In genomic region chr11:95925011-95925410, GRCh38 we compare ENCODE assay signal across 8 cellular contexts. TPM values are rescaled to one million over a fixed set of nuclear protein-coding genes. Genes with fewer than 3 reads are reported as not detected.
DNase-seq lines count a peak whose midpoint lies in the region; ATAC-seq and TF ChIP-seq lines count a peak whose summit lies in the region.

No MANE protein-coding gene starts in this region.

- POLR2A ChIA-PET in AG04449 (lab: Yijun Ruan, JAX): no interaction called here
- POLR2A ChIA-PET in activated naive CD8-positive, alpha-beta T cell treated with anti-CD3 and anti-CD28 coated beads, Interleukin-2, amount 10 ng/mL, durations not matched to agents 7 days and 5 days (lab: Charles Lee): interaction anchor here (0.6 kb wide), 1 partner anchor 39 kb away, joined by 3 read pairs; no protein-coding TSS in a partner anchor

- CTCF ChIA-PET in AG04449 (lab: Yijun Ruan, JAX): interaction anchor here (1.3 kb wide), 1 partner anchor 76 kb away, joined by 5 read pairs; no protein-coding TSS in a partner anchor

- H3K4me3 Mint-ChIP-seq in HFFc6: peak overlapping the region; percentile 98
- H3K4me3 Mint-ChIP-seq in activated naive CD8-positive, alpha-beta T cell treated with anti-CD3 and anti-CD28 coated beads, Interleukin-2, amount 10 ng/mL, durations not matched to agents 7 days and 5 days: peak overlapping the region; percentile 42

- no peaks in the 10 kb centered on the region for H3K9me3 ChIP-seq in lower lobe of right lung

- H3K36me3 Mint-ChIP-seq in HFFc6 (ENCODE audit: low read depth): peaks cover 6% of the 10 kb centered on the region
- H3K36me3 Mint-ChIP-seq in activated naive CD8-positive, alpha-beta T cell treated with anti-CD3 and anti-CD28 coated beads, Interleukin-2, amount 10 ng/mL, durations not matched to agents 7 days and 5 days: peaks cover 6% of the 10 kb centered on the region

- peak overlapping the region; percentile 97 for H3K27ac Mint-ChIP-seq in HFFc6
- H3K27ac Mint-ChIP-seq in activated naive CD8-positive, alpha-beta T cell treated with anti-CD3 and anti-CD28 coated beads, Interleukin-2, amount 10 ng/mL, durations not matched to agents 7 days and 5 days: no peak overlapping the region

- H3K27ac ChIP-seq in lower lobe of right lung: peak overlapping the region; percentile 95

- H3K4me1 Mint-ChIP-seq in HFFc6 (ENCODE audit: low read depth): peaks cover 29% of the 10 kb centered on the region
- peaks cover 23% of the 10 kb centered on the region for H3K4me1 Mint-ChIP-seq in activated naive CD8-positive, alpha-beta T cell treated with anti-CD3 and anti-CD28 coated beads, Interleukin-2, amount 10 ng/mL, durations not matched to agents 7 days and 5 days

- H3K4me1 ChIP-seq in lower lobe of right lung: peaks cover 29% of the 10 kb centered on the region

- DNase-seq in AG04449 (ENCODE audit: low read depth, low spot score) (no peak), HFFc6 (no peak), lower lobe of right lung (no peak), GF-D8 (lab: John Stamatoyannopoulos, UW) (no peak), mesenteric fat pad (ENCODE audit: low spot score) (no peak)
- DNase-seq in activated naive CD8-positive, alpha-beta T cell treated with anti-CD3 and anti-CD28 coated beads, Interleukin-2, amount 10 ng/mL, durations not matched to agents 7 days and 5 days: no peak

- no peak for ATAC-seq in activated naive CD8-positive, alpha-beta T cell treated with anti-CD3 and anti-CD28 coated beads, Interleukin-2, amount 10 ng/mL, durations not matched to agents 7 days and 5 days (ENCODE audit: low read depth)
- ATAC-seq in lower lobe of right lung (no peak), GM21737 (IDR thresholded peaks at IDR 0.05; ENCODE audit: unreplicated experiment) (no peak), GM21529 (IDR thresholded peaks at IDR 0.05; ENCODE audit: unreplicated experiment) (no peak)

- H3K36me3 ChIP-seq in lower lobe of right lung: no peaks in the 10 kb centered on the region

- peak overlapping the region; percentile 91 for H3K4me3 ChIP-seq in AG04449 (ENCODE audit: low read depth, low read length)
- peak overlapping the region; percentile 80 for H3K4me3 ChIP-seq in lower lobe of right lung

- peaks cover 1% of the 10 kb centered on the region; the same call in 1 of the 2 replicates for H3K27me3 Mint-ChIP-seq in HFFc6 (ENCODE audit: insufficient read depth)
- peaks cover 8% of the 10 kb centered on the region for H3K27me3 Mint-ChIP-seq in activated naive CD8-positive, alpha-beta T cell treated with anti-CD3 and anti-CD28 coated beads, Interleukin-2, amount 10 ng/mL, durations not matched to agents 7 days and 5 days

- TF ChIP-seq CTCF in AG04449 (IDR thresholded peaks at IDR 0.05; ENCODE audit: insufficient read depth, low read length, missing control alignments): no peak
- TF ChIP-seq CTCF in HFFc6 (IDR thresholded peaks at IDR 0.05): no peak
- no peak for TF ChIP-seq CTCF in lower lobe of right lung (IDR thresholded peaks at IDR 0.05)

- H3K27me3 ChIP-seq in lower lobe of right lung (ENCODE audit: low read depth): no peaks in the 10 kb centered on the region

- H3K9me3 Mint-ChIP-seq in HFFc6: no peaks in the 10 kb centered on the region
- H3K9me3 Mint-ChIP-seq in activated naive CD8-positive, alpha-beta T cell treated with anti-CD3 and anti-CD28 coated beads, Interleukin-2, amount 10 ng/mL, durations not matched to agents 7 days and 5 days: peaks cover 2% of the 10 kb centered on the region

- intact Hi-C loops in lower lobe of right lung (cut with DNase I): no loop called here

RNA-seq across cellular contexts. Expression of gene MTMR2, which starts 1.1 kb away (rescaled TPM):
- total RNA-seq in HFFc6 (2021; fragmentation: NEBNext Ultra II Directional; extraction: Animal tissue kit (Norgen Biotek cat#: 25700)): 10 to 100 TPM; 40.0 to 52.1 (median 48.4) TPM
- 10 to 100 TPM; 21.3 to 24.1 TPM for total RNA-seq in activated naive CD8-positive, alpha-beta T cell treated with anti-CD3 and anti-CD28 coated beads, Interleukin-2, amount 10 ng/mL, durations not matched to agents 7 days and 5 days
- total RNA-seq in lower lobe of right lung (24.9 TPM), mesenteric fat pad (32.4 TPM)
